ENCODE assay signal across 19 cellular contexts in the genomic region with DNA sequence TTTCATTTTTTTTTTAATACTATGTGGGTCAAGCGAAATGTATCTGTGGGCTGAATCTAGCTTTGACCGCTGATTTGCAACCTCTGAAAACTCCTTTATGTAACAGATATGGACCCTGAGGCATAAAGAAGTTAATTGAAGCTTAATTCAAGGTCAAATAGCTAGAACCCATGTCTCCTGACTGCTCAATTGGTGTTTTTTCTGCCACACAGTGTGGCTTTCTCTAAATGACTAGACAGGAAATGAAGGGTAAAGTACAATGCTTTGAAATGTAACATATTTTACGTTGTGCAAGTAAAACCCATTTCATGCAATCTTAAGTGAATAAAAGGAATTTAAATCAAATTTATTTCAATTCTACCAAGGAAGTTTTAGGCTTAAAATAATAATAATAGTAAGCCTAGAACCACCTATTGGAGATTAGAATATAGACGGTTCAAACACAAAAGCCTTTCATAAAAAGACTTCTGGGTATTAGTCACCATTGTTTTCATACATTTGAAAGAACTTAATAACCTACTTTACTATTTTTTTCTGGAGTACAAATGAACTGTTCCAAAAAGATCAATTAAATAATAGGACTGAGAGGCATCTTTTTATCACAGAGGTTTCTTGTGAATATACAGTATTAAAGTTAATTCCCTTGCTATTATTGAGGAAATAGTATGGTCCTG.
DNase-seq lines count a peak whose midpoint lies in the region; ATAC-seq and TF ChIP-seq lines count a peak whose summit lies in the region.
"Had no signal": no experiment of that assay in that cellular context is flagged by ENCODE, and none has a peak within 500 bp of the region (broad histone marks: within the 10 kb centered on the region; RNA-seq: fewer than 3 reads in every experiment).

No MANE protein-coding gene starts in this region.

- no peaks in the 10 kb centered on the region for H3K4me1 ChIP-seq in vagina
- H3K4me1 ChIP-seq: Caco-2 had no signal

- ATAC-seq in GM18907 (IDR thresholded peaks at IDR 0.05; ENCODE audit: unreplicated experiment) (peak; percentile 85), GM21825 (IDR thresholded peaks at IDR 0.05; ENCODE audit: unreplicated experiment) (peak; percentile 69), HG03354 (IDR thresholded peaks at IDR 0.05; ENCODE audit: poor library complexity, severe bottlenecking, unreplicated experiment) (peak; percentile 89)
- ATAC-seq: activated CD8-positive, alpha-beta T cell treated with anti-CD3 and anti-CD28 coated beads for 36 hours; effector memory CD8-positive, alpha-beta T cell; Right ventricle myocardium inferior; WTC11 had no signal

- intact Hi-C loops in vagina (cut with DNase I), result no loop called here

- no peaks in the 10 kb centered on the region for H3K36me3 ChIP-seq in vagina

- no peak for TF ChIP-seq POLR2A in vagina (IDR thresholded peaks at IDR 0.05)

- no peak overlapping the region for H3K4me3 ChIP-seq in vagina

- no peaks in the 10 kb centered on the region for H3K9me3 ChIP-seq in vagina
- H3K9me3 ChIP-seq: Caco-2 had no signal

- TF ChIP-seq CTCF in vagina (IDR thresholded peaks at IDR 0.05), result no peak

- peak; percentile 1 for DNase-seq in left kidney (ENCODE audit: low read depth, low spot score)
- no peak for DNase-seq in CD1c-positive myeloid dendritic cell (ENCODE audit: extremely low spot score)
- DNase-seq in vagina (ENCODE audit: extremely low spot score in 2 of 2), result no peak
- DNase-seq in NCI-H2029 treated with DMSO at 0.1 percent for 48 hours (lab: John Stamatoyannopoulos, UW), result no peak
- no peak for DNase-seq in D341Med (ENCODE audit: low spot score)
- DNase-seq: activated CD8-positive, alpha-beta T cell treated with anti-CD3 and anti-CD28 coated beads for 36 hours; activated T-cell treated with anti-CD3 and anti-CD28 coated beads, Interleukin-2, amount 50 U/mL, for 24 hours; Caco-2; effector memory CD8-positive, alpha-beta T cell; head of caudate nucleus; immature natural killer cell; IMR-90; MM.1S; NCI-H2081 had no signal

- no peaks in the 10 kb centered on the region for H3K27me3 ChIP-seq in vagina

- H3K27ac ChIP-seq in vagina, result no peak overlapping the region
